12 cellular contexts compared by ENCODE assay signal in the genomic region with DNA sequence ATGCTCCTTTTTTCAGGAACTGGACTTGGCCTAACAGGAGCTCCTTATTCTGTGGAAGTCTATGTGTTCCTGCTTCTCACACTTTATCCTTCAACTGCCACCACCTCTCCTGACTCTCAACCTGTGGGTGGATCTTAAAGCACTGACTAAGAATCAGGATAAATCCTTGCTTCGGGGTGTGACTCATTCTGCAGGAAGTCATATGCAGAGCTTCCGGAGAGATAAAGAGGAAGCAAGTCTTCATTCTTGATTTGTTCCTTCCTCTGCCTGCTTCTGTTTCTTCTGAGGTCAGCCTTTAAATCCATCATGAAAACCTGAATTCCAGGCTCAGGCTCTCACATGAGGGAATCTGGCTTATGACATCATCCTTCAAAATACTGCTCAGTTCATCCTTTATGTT.
DNase-seq lines count a peak whose midpoint lies in the region; ATAC-seq and TF ChIP-seq lines count a peak whose summit lies in the region.
"Had no signal": no experiment of that assay in that cellular context is flagged by ENCODE, and none has a peak within 500 bp of the region (broad histone marks: within the 10 kb centered on the region; RNA-seq: fewer than 3 reads in every experiment).

No MANE protein-coding gene starts in this region.

- peak overlapping the region; percentile 76 for H2AFZ ChIP-seq in SK-N-SH (ENCODE audit: low read depth)

- no peaks in the 10 kb centered on the region for H3K9me3 ChIP-seq in breast epithelium
- H3K9me3 ChIP-seq in SK-N-SH = no peaks in the 10 kb centered on the region; the same call in 1 of the 2 replicates
- H3K9me3 ChIP-seq in prostate gland = no peaks in the 10 kb centered on the region
- H3K9me3 ChIP-seq: right lobe of liver had no signal

- peaks cover 4% of the 10 kb centered on the region for H3F3A ChIP-seq in SK-N-SH (replicated peaks; ENCODE audit: insufficient read depth)

- H3K79me2 ChIP-seq in SK-N-SH (ENCODE audit: insufficient read depth) = no peaks in the 10 kb centered on the region

- H3K4me3 Mint-ChIP-seq in MCF 10A (ENCODE audit: unreplicated experiment) (no peak overlapping the region), Calu3 (ENCODE audit: low read depth, unreplicated experiment) (no peak overlapping the region)

- H3K9me2 ChIP-seq in SK-N-SH = 0 out of 2 replicates have a peak, but pooled peaks cover 3% of the 10 kb centered on the region

- H3K27ac Mint-ChIP-seq in MCF 10A (ENCODE audit: low read depth, unreplicated experiment) = no peak overlapping the region
- H3K27ac Mint-ChIP-seq in Calu3 (ENCODE audit: unreplicated experiment) = no peak overlapping the region

- WGBS in SK-N-SH (ENCODE audit: low lambda C conversion rate) = 16% methylated on average over 2 of the region's 2 CpGs
- WGBS in prostate gland = 41% methylated on average over 2 of the region's 2 CpGs

- H3K27ac ChIP-seq in breast epithelium = no peak overlapping the region
- H3K27ac ChIP-seq in SK-N-SH (ENCODE audit: low read depth in 2 of 2, low read length in 1 of 2) = no peak overlapping the region
- H3K27ac ChIP-seq in prostate gland = no peak overlapping the region
- H3K27ac ChIP-seq: right lobe of liver had no signal

- CTCF ChIA-PET in MCF 10A (lab: Yijun Ruan, JAX) = no interaction called here
- CTCF ChIA-PET in SK-N-SH (lab: Yijun Ruan, JAX) = no interaction called here
- CTCF ChIA-PET in Calu3 (lab: Charles Lee) = no interaction called here

- POLR2A ChIA-PET in MCF 10A (lab: Yijun Ruan, JAX) = no interaction called here
- POLR2A ChIA-PET in SK-N-SH (lab: Yijun Ruan, JAX) = no interaction called here

- peak; percentile 8 for DNase-seq in MCF 10A (ENCODE audit: unreplicated experiment)
- DNase-seq in breast epithelium (ENCODE audit: low spot score in 2 of 2) = no peak
- DNase-seq in SK-N-SH = no peak
- peak; percentile 39 for DNase-seq in glomerular visceral epithelial cell (ENCODE audit: extremely low spot score)
- DNase-seq in Calu3 = no peak
- no peak for DNase-seq in prostate gland (ENCODE audit: low spot score)
- no peak for DNase-seq in NCI-H1417 (lab: John Stamatoyannopoulos, UW)
- DNase-seq: aorta, NCI-H146, right lobe of liver, T1000 had no signal

- H3K9ac ChIP-seq in SK-N-SH = no peak overlapping the region

- no peak for ATAC-seq in GM19395 (IDR thresholded peaks at IDR 0.05; ENCODE audit: unreplicated experiment)

- no peaks in the 10 kb centered on the region for H3K9me3 Mint-ChIP-seq in MCF 10A (ENCODE audit: unreplicated experiment)
- no peaks in the 10 kb centered on the region for H3K9me3 Mint-ChIP-seq in Calu3 (ENCODE audit: low read depth, unreplicated experiment)

- no peaks in the 10 kb centered on the region for H3K27me3 ChIP-seq in breast epithelium
- H3K27me3 ChIP-seq in SK-N-SH (ENCODE audit: insufficient read depth) = no peaks in the 10 kb centered on the region
- no peaks in the 10 kb centered on the region for H3K27me3 ChIP-seq in prostate gland (replicated peaks; ENCODE audit: insufficient read depth)
- H3K27me3 ChIP-seq: right lobe of liver had no signal

- no peaks in the 10 kb centered on the region for H4K20me1 ChIP-seq in SK-N-SH (ENCODE audit: insufficient read depth)

- H3K36me3 ChIP-seq in breast epithelium = no peaks in the 10 kb centered on the region
- H3K36me3 ChIP-seq in SK-N-SH (replicated peaks in 1 of 2; ENCODE audit: control insufficient read depth in 1 of 2, insufficient read depth in 2 of 2, low read length in 1 of 2) = no peaks in the 10 kb centered on the region
- H3K36me3 ChIP-seq in prostate gland = no peaks in the 10 kb centered on the region
- H3K36me3 ChIP-seq: right lobe of liver had no signal

- H3K36me3 Mint-ChIP-seq in MCF 10A (ENCODE audit: insufficient read depth, unreplicated experiment) (no peaks in the 10 kb centered on the region), Calu3 (ENCODE audit: insufficient read depth, unreplicated experiment) (no peaks in the 10 kb centered on the region)

- TF ChIP-seq POLR2A in breast epithelium (IDR thresholded peaks at IDR 0.05) (no peak), prostate gland (IDR thresholded peaks at IDR 0.05) (no peak)

- intact Hi-C loops in MCF 10A (cut with micrococcal nuclease) (no loop called here), breast epithelium (cut with DNase I; ENCODE audit: low total_unique reads) (no loop called here), Calu3 (cut with micrococcal nuclease; ENCODE audit: unreplicated experiment) (no loop called here), prostate gland (cut with DNase I) (no loop called here)

- H3K4me1 Mint-ChIP-seq in MCF 10A (ENCODE audit: insufficient read depth, unreplicated experiment) (no peaks in the 10 kb centered on the region), Calu3 (ENCODE audit: low read depth, unreplicated experiment) (no peaks in the 10 kb centered on the region)

- no peak for TF ChIP-seq CTCF in MCF 10A (IDR thresholded peaks at IDR 0.05; ENCODE audit: unreplicated experiment)
- no peak for TF ChIP-seq CTCF in breast epithelium (IDR thresholded peaks at IDR 0.05)
- TF ChIP-seq CTCF in SK-N-SH (IDR thresholded peaks at IDR 0.05) = no peak
- TF ChIP-seq CTCF in Calu3 (IDR thresholded peaks at IDR 0.05; ENCODE audit: unreplicated experiment) = no peak
- TF ChIP-seq CTCF in prostate gland (IDR thresholded peaks at IDR 0.05) = no peak

- BruUV-seq in MCF 10A (replicated peaks; lab: Mats Ljungman, UMichigan) (no TSS peak), Calu3 (replicated peaks; lab: Mats Ljungman, UMichigan) (no TSS peak)

- H3K4me3 ChIP-seq in breast epithelium = no peak overlapping the region
- no peak overlapping the region for H3K4me3 ChIP-seq in SK-N-SH (ENCODE audit: low read depth in 2 of 2, low read length in 1 of 2)
- H3K4me3 ChIP-seq in prostate gland = no peak overlapping the region
- H3K4me3 ChIP-seq: right lobe of liver had no signal

- H3K27me3 Mint-ChIP-seq in MCF 10A (ENCODE audit: insufficient read depth, unreplicated experiment) (peaks cover 26% of the 10 kb centered on the region), Calu3 (ENCODE audit: unreplicated experiment) (no peaks in the 10 kb centered on the region)

- TF ChIP-seq RAD21 in SK-N-SH (IDR thresholded peaks at IDR 0.05; ENCODE audit: low read length) = no peak

- H3K4me1 ChIP-seq in breast epithelium = no peaks in the 10 kb centered on the region
- no peaks in the 10 kb centered on the region for H3K4me1 ChIP-seq in SK-N-SH (ENCODE audit: control insufficient read depth in 1 of 2, insufficient read depth in 2 of 2, low read depth in 1 of 2, low read length in 1 of 2)
- H3K4me1 ChIP-seq in prostate gland (replicated peaks) = no peaks in the 10 kb centered on the region
- H3K4me1 ChIP-seq: right lobe of liver had no signal

- no peak overlapping the region for H3K4me2 ChIP-seq in SK-N-SH

- no peak for TF ChIP-seq EP300 in SK-N-SH (IDR thresholded peaks at IDR 0.05; ENCODE audit: borderline replicate concordance in 1 of 2, low read depth in 1 of 2, low read length in 1 of 2)

TF ChIP-seq in SK-N-SH, 30 proteins besides CTCF, POLR2A, EP300 and RAD21:
- TF ChIP-seq SIN3A (IDR thresholded peaks at IDR 0.05; ENCODE audit: borderline replicate concordance, low read depth, low read length) = no peak
- TF ChIP-seq GABPA (IDR thresholded peaks at IDR 0.05; ENCODE audit: low read depth) = peak; percentile 26; the same call in 1 of the 2 replicates
TF ChIP-seq in SK-N-SH: peak in this region for 1.

Comparison
In these comparisons a context has a peak if more than half of its experiments do, and no peak if none do; other contexts are left out.
1. DNase-seq: peak in MCF 10A (single experiment) and glomerular visceral epithelial cell (single experiment); none in breast epithelium (0 of 2), SK-N-SH (single experiment), Calu3 (single experiment), prostate gland (single experiment) and NCI-H1417 (0 of 3).